25 cellular contexts compared by ENCODE assay signal in the genomic region with DNA sequence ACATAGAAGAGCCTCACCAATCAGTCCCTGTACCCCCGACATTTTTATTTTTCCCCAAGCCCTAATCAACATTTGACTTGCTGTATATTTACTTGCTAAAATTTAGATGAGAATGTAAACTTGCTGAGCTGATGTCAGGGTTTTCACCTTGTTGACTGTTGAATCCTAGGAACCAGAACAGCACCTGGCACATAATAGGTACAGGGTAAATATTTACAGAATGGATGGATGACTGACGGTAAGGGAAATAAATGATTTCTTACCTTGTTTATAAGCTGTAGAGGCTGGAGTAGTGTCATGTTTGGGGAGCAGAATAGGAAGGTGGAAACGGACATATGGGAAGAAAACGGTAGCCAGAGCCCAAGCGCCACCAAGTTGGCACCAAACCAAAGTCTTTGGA.
DNase-seq lines count a peak whose midpoint lies in the region; ATAC-seq, FAIRE-seq and TF ChIP-seq lines count a peak whose summit lies in the region.
"Had no signal": no experiment of that assay in that cellular context is flagged by ENCODE, and none has a peak within 500 bp of the region (broad histone marks: within the 10 kb centered on the region; RNA-seq: fewer than 3 reads in every experiment).

No MANE protein-coding gene starts in this region.

- ATAC-seq in HG02642 (IDR thresholded peaks at IDR 0.05; ENCODE audit: poor library complexity, unreplicated experiment) = no peak
- ATAC-seq: activated T-helper 17 cell treated with anti-CD3 and anti-CD28 coated beads, Interleukin-2, amount 50 U/mL, for 72 hours; left lobe of liver; naive thymus-derived CD4-positive, alpha-beta T cell; SK-N-SH treated with all-trans-retinoic acid at 6 μM for 48 hours; stimulated activated naive CD8-positive, alpha-beta T cell treated with anti-CD3 and anti-CD28 coated beads, Interleukin-15, Interleukin-2, amounts not matched to agents 100 U/mL and 50 U/mL, for 24 hours had no signal

- CTCF ChIA-PET in HEK293T (lab: Yijun Ruan, JAX) = no interaction called here

- FAIRE-seq in islet of Langerhans (lab: Jason Lieb, UNC) = peak; percentile 88
- FAIRE-seq: astrocyte had no signal

- peak; percentile 61 for DNase-seq in NCI-H1092 (lab: John Stamatoyannopoulos, UW)
- DNase-seq in NCI-H146 (lab: John Stamatoyannopoulos, UW) = peak; percentile 62
- peak; percentile 71 for DNase-seq in NCI-H510A (lab: John Stamatoyannopoulos, UW)
- DNase-seq in HEK293T (ENCODE audit: extremely low spot score) = no peak
- DNase-seq in superior temporal gyrus (ENCODE audit: extremely low spot score) = no peak
- DNase-seq: activated CD8-positive, alpha-beta memory T cell treated with anti-CD3 and anti-CD28 coated beads, Interleukin-2, amount 50 U/mL, for 4 hours; activated naive CD8-positive, alpha-beta T cell treated with anti-CD3 and anti-CD28 coated beads for 36 hours; CD4-positive, alpha-beta T cell; dorsolateral prefrontal cortex; H7; head of caudate nucleus; mesendoderm; naive thymus-derived CD4-positive, alpha-beta T cell; NCI-H226; spleen; stimulated activated CD4-positive, alpha-beta T cell treated with anti-CD3 and anti-CD28 coated beads, Interleukin-4, amount 100 ng/mL, for 4 hours; stimulated activated naive CD8-positive, alpha-beta T cell treated with anti-CD3 and anti-CD28 coated beads, Interleukin-15, Interleukin-2, amounts not matched to agents 100 U/mL and 50 U/mL, for 24 hours; thyroid gland; WERI-Rb-1 had no signal

- POLR2A ChIA-PET in HEK293T (lab: Yijun Ruan, JAX) = no interaction called here

TF ChIP-seq in HEK293T, 16 proteins besides CTCF, POLR2A, EP300 and RAD21:
- TF ChIP-seq L3MBTL2 (conservative IDR thresholded peaks at IDR 0.05) = no peak
- TF ChIP-seq LEF1 (IDR thresholded peaks at IDR 0.05; ENCODE audit: borderline replicate concordance) = no peak
- TF ChIP-seq FOXK2 (IDR thresholded peaks at IDR 0.05) = no peak
- no peak for TF ChIP-seq SP1 (IDR thresholded peaks at IDR 0.05)
TF ChIP-seq in HEK293T: peak in this region for 0.

Comparison
In these comparisons a context has a peak if more than half of its experiments do, and no peak if none do; other contexts are left out.
1. DNase-seq: peak in NCI-H1092 (single experiment), NCI-H146 (single experiment) and NCI-H510A (single experiment); none in HEK293T (single experiment) and superior temporal gyrus (single experiment).